8 cellular contexts compared by ENCODE assay signal in the genomic region with DNA sequence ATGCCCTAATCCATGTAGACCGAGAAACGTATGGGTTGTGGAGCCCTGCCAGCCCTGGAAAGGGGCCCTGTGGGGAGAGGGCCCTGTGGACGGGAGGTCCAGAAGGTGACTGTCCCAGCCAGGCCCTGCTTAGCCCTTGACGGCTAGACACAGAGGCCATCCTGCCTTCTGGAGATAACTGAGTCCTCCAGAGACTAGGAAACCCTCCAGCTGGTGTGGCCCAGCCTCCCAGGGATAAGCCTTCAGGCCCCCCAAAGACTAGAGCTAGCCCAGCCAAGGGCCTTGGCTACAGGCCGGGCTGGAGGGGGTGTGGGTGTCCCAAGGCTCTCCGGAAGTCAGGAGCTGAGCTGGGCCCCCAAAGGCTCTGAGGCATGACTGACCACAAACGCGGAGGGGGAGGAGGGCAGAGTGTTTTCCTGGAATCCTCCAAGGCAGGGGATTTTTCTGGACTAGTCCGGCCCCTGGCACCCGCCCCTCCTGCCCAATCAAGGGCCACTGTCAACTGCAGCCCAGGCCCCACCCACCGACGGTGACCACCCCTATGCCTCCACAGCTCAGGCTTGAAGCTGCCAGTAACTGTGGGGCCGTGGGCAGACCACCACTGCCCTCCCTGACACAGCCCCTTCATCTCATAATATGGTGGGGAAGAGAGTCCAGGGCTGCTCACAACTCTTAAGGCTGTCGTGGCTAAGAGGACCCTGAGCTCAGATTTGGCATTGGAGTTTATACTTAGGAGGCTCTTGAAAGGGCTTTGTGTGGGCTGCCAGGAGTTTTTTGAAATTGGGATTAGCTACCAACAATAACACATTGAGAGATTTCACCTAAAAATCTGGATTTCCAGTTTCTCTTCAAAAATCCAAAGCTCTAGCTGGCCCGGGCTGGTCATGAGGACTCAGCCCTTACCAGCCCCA. TPM values are rescaled to one million over a fixed set of nuclear protein-coding genes. Genes with fewer than 3 reads are reported as not detected.
DNase-seq lines count a peak whose midpoint lies in the region; ATAC-seq and TF ChIP-seq lines count a peak whose summit lies in the region.

No MANE protein-coding gene starts in this region.

- no peak overlapping the region for H3K27ac Mint-ChIP-seq in WTC11
- no peak overlapping the region for H3K27ac Mint-ChIP-seq in activated T-helper 1 cell treated with anti-CD3 and anti-CD28 coated beads, Interleukin-12 subunit alpha, Interleukin-12 subunit beta, Interleukin-2, Interleukin-4 antibody, amounts not matched to agents 30 ng/mL and 10 ng/mL and 1 ng/mL, durations not matched to agents 14 hours and 24 hours and 36 hours

- CTCF ChIA-PET in WTC11 (lab: Charles Lee): interaction anchor here (1.0 to 4.0 kb wide), 6 partner anchors 11 to 43 kb away, joined by 3 to 45 read pairs (median 9); no protein-coding TSS in a partner anchor

- H3K27ac ChIP-seq in right atrium auricular region: peak overlapping the region; percentile 89 to 93

- no peaks in the 10 kb centered on the region for H3K36me3 Mint-ChIP-seq in WTC11
- H3K36me3 Mint-ChIP-seq in activated T-helper 1 cell treated with anti-CD3 and anti-CD28 coated beads, Interleukin-12 subunit alpha, Interleukin-12 subunit beta, Interleukin-2, Interleukin-4 antibody, amounts not matched to agents 30 ng/mL and 10 ng/mL and 1 ng/mL, durations not matched to agents 14 hours and 24 hours and 36 hours (ENCODE audit: low read depth): peaks cover 6% of the 10 kb centered on the region

- DNase-seq in Caki2 (ENCODE audit: low read depth) (peak; percentile 57), WTC11 (ENCODE audit: low spot score) (no peak), right atrium auricular region (ENCODE audit: low spot score) (peak; percentile 91), retinal pigment epithelial cell (ENCODE audit: low read depth) (peak; percentile 81), H7 (no peak)
- DNase-seq in activated T-helper 1 cell treated with anti-CD3 and anti-CD28 coated beads, Interleukin-12 subunit alpha, Interleukin-12 subunit beta, Interleukin-2, Interleukin-4 antibody, amounts not matched to agents 30 ng/mL and 10 ng/mL and 1 ng/mL, durations not matched to agents 14 hours and 24 hours and 36 hours (ENCODE audit: low spot score): no peak
- no peak for DNase-seq in stimulated activated CD4-positive, alpha-beta T cell treated with anti-CD3 and anti-CD28 coated beads, Interleukin-12 subunit alpha, Interleukin-12 subunit beta, amount 100 ng/mL, for 4 hours

- H3K4me3 ChIP-seq in right atrium auricular region: peak overlapping the region; percentile 59 to 69
- H3K4me3 ChIP-seq in retinal pigment epithelial cell (ENCODE audit: low read length): peak overlapping the region; percentile 3
- no peak overlapping the region for H3K4me3 ChIP-seq in H7 (ENCODE audit: insufficient read depth, low read depth, low read length)

- POLR2A ChIA-PET in WTC11 (lab: Charles Lee): interaction anchor here (0.6 to 1.0 kb wide), 2 partner anchors 19 to 107 kb away, joined by 3 to 5 read pairs; a partner anchor contains a TSS

- H3K4me3 Mint-ChIP-seq in WTC11: peak overlapping the region; percentile 43; the same call in 1 of the 2 replicates
- H3K4me3 Mint-ChIP-seq in activated T-helper 1 cell treated with anti-CD3 and anti-CD28 coated beads, Interleukin-12 subunit alpha, Interleukin-12 subunit beta, Interleukin-2, Interleukin-4 antibody, amounts not matched to agents 30 ng/mL and 10 ng/mL and 1 ng/mL, durations not matched to agents 14 hours and 24 hours and 36 hours: no peak overlapping the region

- no peaks in the 10 kb centered on the region for H3K9me3 ChIP-seq in right atrium auricular region

- intact Hi-C loops in activated T-helper 1 cell treated with anti-CD3 and anti-CD28 coated beads, Interleukin-12 subunit alpha, Interleukin-12 subunit beta, Interleukin-2, Interleukin-4 antibody, amounts not matched to agents 30 ng/mL and 10 ng/mL and 1 ng/mL, durations not matched to agents 14 hours and 24 hours and 36 hours (cut with micrococcal nuclease): loop anchor here (1.0 kb wide), 2 partner anchors 20 to 98 kb away; a partner anchor contains a TSS

- peaks cover 25% of the 10 kb centered on the region for H3K4me1 Mint-ChIP-seq in WTC11
- no peaks in the 10 kb centered on the region for H3K4me1 Mint-ChIP-seq in activated T-helper 1 cell treated with anti-CD3 and anti-CD28 coated beads, Interleukin-12 subunit alpha, Interleukin-12 subunit beta, Interleukin-2, Interleukin-4 antibody, amounts not matched to agents 30 ng/mL and 10 ng/mL and 1 ng/mL, durations not matched to agents 14 hours and 24 hours and 36 hours (ENCODE audit: low read depth)

- H3K36me3 ChIP-seq in right atrium auricular region (no peaks in the 10 kb centered on the region), H7 (replicated peaks; ENCODE audit: control insufficient read depth, insufficient read depth, low read length) (no peaks in the 10 kb centered on the region)

- H3K4me1 ChIP-seq in right atrium auricular region: peaks cover 0 to 67% of the 10 kb centered on the region in 2 donors

- in situ Hi-C loops in Caki2 (cut with HindIII; ENCODE audit: low pct_unique_long_range_greater_than_20kb, low sequenced_read_pairs): no loop called here

- ATAC-seq in WTC11: no peak
- no peak for ATAC-seq in GM21737 (IDR thresholded peaks at IDR 0.05; ENCODE audit: unreplicated experiment)

- H3K27me3 ChIP-seq in right atrium auricular region: no peaks in the 10 kb centered on the region
- peaks cover 3% of the 10 kb centered on the region for H3K27me3 ChIP-seq in H7 (ENCODE audit: control insufficient read depth, insufficient read depth, low read length)

- no peaks in the 10 kb centered on the region for H3K27me3 Mint-ChIP-seq in WTC11 (ENCODE audit: low read depth)
- H3K27me3 Mint-ChIP-seq in activated T-helper 1 cell treated with anti-CD3 and anti-CD28 coated beads, Interleukin-12 subunit alpha, Interleukin-12 subunit beta, Interleukin-2, Interleukin-4 antibody, amounts not matched to agents 30 ng/mL and 10 ng/mL and 1 ng/mL, durations not matched to agents 14 hours and 24 hours and 36 hours (ENCODE audit: insufficient read depth): no peaks in the 10 kb centered on the region

- no peak for TF ChIP-seq CTCF in WTC11 (IDR thresholded peaks at IDR 0.05)
- TF ChIP-seq CTCF in right atrium auricular region (IDR thresholded peaks at IDR 0.05): no peak
- TF ChIP-seq CTCF in retinal pigment epithelial cell (conservative IDR thresholded peaks at IDR 0.05; ENCODE audit: low read depth, low read length): no peak

- H3K9me3 Mint-ChIP-seq in WTC11: no peaks in the 10 kb centered on the region
- H3K9me3 Mint-ChIP-seq in activated T-helper 1 cell treated with anti-CD3 and anti-CD28 coated beads, Interleukin-12 subunit alpha, Interleukin-12 subunit beta, Interleukin-2, Interleukin-4 antibody, amounts not matched to agents 30 ng/mL and 10 ng/mL and 1 ng/mL, durations not matched to agents 14 hours and 24 hours and 36 hours: no peaks in the 10 kb centered on the region

TF ChIP-seq in WTC11, 78 proteins besides CTCF, POLR2A, EP300 and RAD21 (continues in another document):
- TF ChIP-seq ZNF396 (CRISPR knock-in tag; IDR thresholded peaks at IDR 0.05; ENCODE audit: borderline replicate concordance): no peak
- TF ChIP-seq ZNF423 (CRISPR knock-in tag; IDR thresholded peaks at IDR 0.05): no peak
- no peak for TF ChIP-seq MXD4 (CRISPR knock-in tag; IDR thresholded peaks at IDR 0.05; ENCODE audit: borderline replicate concordance)

RNA-seq across cellular contexts. Expression of a gene that starts 0.8 kb away (rescaled TPM):
- total RNA-seq in Caki2 (2014; rRNA removed; shearing (Covaris generic); ENCODE audit: low replicate concordance): 4.3 and 5.5 TPM in 2 replicates
- total RNA-seq in WTC11 (2021) (8.0 to 9.1 TPM (median 8.3 TPM) in 3 replicates), right atrium auricular region (10 to 100 TPM; 17.9 to 39.0 TPM)
- 3.7 and 4.6 TPM in 2 replicates for total RNA-seq in H7 (2014; rRNA removed; shearing (Covaris generic))
- total RNA-seq in activated T-helper 1 cell treated with anti-CD3 and anti-CD28 coated beads, Interleukin-12 subunit alpha, Interleukin-12 subunit beta, Interleukin-2, Interleukin-4 antibody, amounts not matched to agents 30 ng/mL and 10 ng/mL and 1 ng/mL, durations not matched to agents 14 hours and 24 hours and 36 hours: 0.18 TPM in 1 of 2 replicates, not detected in the other

RNA-seq across cellular contexts. Expression of a gene that starts 19.7 kb away (rescaled TPM):
- 58.8 and 80.7 TPM in 2 replicates for total RNA-seq in Caki2 (2014; rRNA removed; shearing (Covaris generic); ENCODE audit: low replicate concordance)
- 87.2 to 93.7 TPM (median 88.9 TPM) in 3 replicates for total RNA-seq in WTC11 (2021)
- 10 to 100 TPM; 54.6 to 85.7 TPM for total RNA-seq in right atrium auricular region
- total RNA-seq in H7 (2014; rRNA removed; shearing (Covaris generic)): 92.3 and 115 TPM in 2 replicates
- 91.5 and 106 TPM in 2 replicates for total RNA-seq in activated T-helper 1 cell treated with anti-CD3 and anti-CD28 coated beads, Interleukin-12 subunit alpha, Interleukin-12 subunit beta, Interleukin-2, Interleukin-4 antibody, amounts not matched to agents 30 ng/mL and 10 ng/mL and 1 ng/mL, durations not matched to agents 14 hours and 24 hours and 36 hours

RNA-seq across cellular contexts. Expression of a gene that starts 45.6 kb away (rescaled TPM):
- total RNA-seq in Caki2 (2014; rRNA removed; shearing (Covaris generic); ENCODE audit: low replicate concordance): 31.7 and 44.7 TPM in 2 replicates
- total RNA-seq in WTC11 (2021): 36.7 to 45.5 TPM (median 38.6 TPM) in 3 replicates
- total RNA-seq in right atrium auricular region: 10 to 100 TPM; 10.3 TPM
- total RNA-seq in H7 (2014; rRNA removed; shearing (Covaris generic)): 37.9 and 45.5 TPM in 2 replicates
- 87.9 and 90.8 TPM in 2 replicates for total RNA-seq in activated T-helper 1 cell treated with anti-CD3 and anti-CD28 coated beads, Interleukin-12 subunit alpha, Interleukin-12 subunit beta, Interleukin-2, Interleukin-4 antibody, amounts not matched to agents 30 ng/mL and 10 ng/mL and 1 ng/mL, durations not matched to agents 14 hours and 24 hours and 36 hours

RNA-seq across cellular contexts. Expression of a gene that starts 54.8 kb away (rescaled TPM):
- 106 and 136 TPM in 2 replicates for total RNA-seq in Caki2 (2014; rRNA removed; shearing (Covaris generic); ENCODE audit: low replicate concordance)
- total RNA-seq in WTC11 (2021) (54.8 to 64.1 TPM (median 56.0 TPM) in 3 replicates), right atrium auricular region (10 to 100 TPM; 47.6 to 50.5 TPM)
- total RNA-seq in H7 (2014; rRNA removed; shearing (Covaris generic)): 85.5 and 87.8 TPM in 2 replicates
- total RNA-seq in activated T-helper 1 cell treated with anti-CD3 and anti-CD28 coated beads, Interleukin-12 subunit alpha, Interleukin-12 subunit beta, Interleukin-2, Interleukin-4 antibody, amounts not matched to agents 30 ng/mL and 10 ng/mL and 1 ng/mL, durations not matched to agents 14 hours and 24 hours and 36 hours: 103 and 107 TPM in 2 replicates

RNA-seq across cellular contexts. Expression of a gene that starts 55.0 kb away (rescaled TPM):
- 5.7 and 7.4 TPM in 2 replicates for total RNA-seq in Caki2 (2014; rRNA removed; shearing (Covaris generic); ENCODE audit: low replicate concordance)
- total RNA-seq in WTC11 (2021) (19.5 to 23.0 TPM (median 20.1 TPM) in 3 replicates), right atrium auricular region (10 to 100 TPM; 10.3 to 16.0 TPM)
- total RNA-seq in H7 (2014; rRNA removed; shearing (Covaris generic)): 1.5 and 2.7 TPM in 2 replicates
- total RNA-seq in activated T-helper 1 cell treated with anti-CD3 and anti-CD28 coated beads, Interleukin-12 subunit alpha, Interleukin-12 subunit beta, Interleukin-2, Interleukin-4 antibody, amounts not matched to agents 30 ng/mL and 10 ng/mL and 1 ng/mL, durations not matched to agents 14 hours and 24 hours and 36 hours: 0.54 TPM in 2 replicates

Comparison
In these comparisons a context has a peak if more than half of its experiments do, and no peak if none do; other contexts are left out.
1. DNase-seq: peak in Caki2 (single experiment), right atrium auricular region (single experiment) and retinal pigment epithelial cell (single experiment); none in WTC11 (single experiment), H7 (single experiment), activated T-helper 1 cell treated with anti-CD3 and anti-CD28 coated beads, Interleukin-12 subunit alpha, Interleukin-12 subunit beta, Interleukin-2, Interleukin-4 antibody, amounts not matched to agents 30 ng/mL and 10 ng/mL and 1 ng/mL, durations not matched to agents 14 hours and 24 hours and 36 hours (single experiment) and stimulated activated CD4-positive, alpha-beta T cell treated with anti-CD3 and anti-CD28 coated beads, Interleukin-12 subunit alpha, Interleukin-12 subunit beta, amount 100 ng/mL, for 4 hours (single experiment).